ENCODE assay signal across 11 cellular contexts in the genomic region with DNA sequence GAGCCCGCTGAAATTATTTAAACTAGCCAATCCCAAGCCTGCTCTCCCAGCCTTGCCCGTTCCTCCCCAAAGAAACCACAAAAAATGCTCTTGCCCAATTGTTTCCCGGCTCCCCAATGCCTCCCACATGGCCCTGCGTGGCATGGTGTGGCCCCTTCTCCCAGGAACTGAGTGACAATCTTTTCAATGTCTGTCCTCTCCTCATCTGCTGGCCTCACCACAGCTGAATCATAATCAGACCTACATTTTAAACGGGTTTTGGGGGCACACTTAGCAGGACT.
DNase-seq lines count a peak whose midpoint lies in the region; ATAC-seq, FAIRE-seq and TF ChIP-seq lines count a peak whose summit lies in the region.
"Had no signal": no experiment of that assay in that cellular context is flagged by ENCODE, and none has a peak within 500 bp of the region (broad histone marks: within the 10 kb centered on the region; RNA-seq: fewer than 3 reads in every experiment).

No MANE protein-coding gene starts in this region.

- H3K4me1 ChIP-seq in H9 (ENCODE audit: insufficient read depth, low read length) (no peaks in the 10 kb centered on the region), body of pancreas (peaks cover 20% of the 10 kb centered on the region), smooth muscle cell (ENCODE audit: low read depth) (no peaks in the 10 kb centered on the region)

- peak overlapping the region; percentile 42; the same call in 1 of the 2 replicates for H3K14ac ChIP-seq in H9 (ENCODE audit: insufficient read depth, low read length)

- no peaks in the 10 kb centered on the region for H3K27me3 Mint-ChIP-seq in H9 (ENCODE audit: low read depth)
- H3K27me3 Mint-ChIP-seq in naive thymus-derived CD8-positive, alpha-beta T cell: no peaks in the 10 kb centered on the region

- H3K56ac ChIP-seq in H9 (ENCODE audit: insufficient read length, low read depth, low read length): no peak overlapping the region

- TF ChIP-seq CTCF in H9 (conservative IDR thresholded peaks at IDR 0.05) (no peak), body of pancreas (IDR thresholded peaks at IDR 0.05) (no peak), smooth muscle cell (IDR thresholded peaks at IDR 0.05; ENCODE audit: borderline replicate concordance, insufficient read depth, poor library complexity, severe bottlenecking) (no peak)

- H3K36me3 Mint-ChIP-seq in H9 (ENCODE audit: insufficient read depth in 1 of 3, low read depth in 3 of 3): peaks cover 0 to 9% (median 6%) of the 10 kb centered on the region in 3 experiments; a peak in 4 of 7 replicates
- no peaks in the 10 kb centered on the region for H3K36me3 Mint-ChIP-seq in naive thymus-derived CD8-positive, alpha-beta T cell

- peak overlapping the region; percentile 82 for H3K18ac ChIP-seq in H9 (ENCODE audit: insufficient read length, low read depth, low read length)

- H3K4me3 ChIP-seq in body of pancreas (no peak overlapping the region), smooth muscle cell (no peak overlapping the region)

- H3K9ac ChIP-seq in H9 (ENCODE audit: extremely low read depth, insufficient read length, low read length): no peak overlapping the region
- H3K9ac ChIP-seq in smooth muscle cell (ENCODE audit: low read depth): no peak overlapping the region

- H2AK5ac ChIP-seq in H9 (ENCODE audit: insufficient read length, low read length): no peak overlapping the region

- H4K20me1 ChIP-seq in H9 (ENCODE audit: control insufficient read depth, insufficient read depth, insufficient read length) (no peaks in the 10 kb centered on the region), smooth muscle cell (ENCODE audit: low read depth) (no peaks in the 10 kb centered on the region)

- no peak overlapping the region for H4K8ac ChIP-seq in H9 (replicated peaks; ENCODE audit: insufficient read length, low read depth, low read length)

- intact Hi-C loops in body of pancreas (cut with DNase I): loop anchor here (10.0 kb wide), 1 partner anchor 687 kb away; no protein-coding TSS in a partner anchor

- H3K4me1 Mint-ChIP-seq in H9: peaks cover 8 to 9% of the 10 kb centered on the region in 2 experiments
- peaks cover 17 to 32% (median 23%) of the 10 kb centered on the region in 4 donors for H3K4me1 Mint-ChIP-seq in naive thymus-derived CD8-positive, alpha-beta T cell

- H2BK15ac ChIP-seq in H9 (ENCODE audit: low read depth, low read length): no peak overlapping the region

- H3K79me2 ChIP-seq in H9 (ENCODE audit: insufficient read depth, low read length) (no peaks in the 10 kb centered on the region), smooth muscle cell (ENCODE audit: low read depth) (no peaks in the 10 kb centered on the region)

- WGBS in H9 (ENCODE audit: extremely low coverage, insufficient read length, low lambda C conversion rate): no CpG with 5 or more reads among the region's 5 CpGs
- 43 to 68% methylated on average over 5 of the region's 5 CpGs for WGBS in body of pancreas, 2 donors
- 67% methylated on average over 5 of the region's 5 CpGs for WGBS in smooth muscle cell (ENCODE audit: low lambda C conversion rate)

- no peak overlapping the region for H4K5ac ChIP-seq in H9 (ENCODE audit: insufficient read length, low read depth, low read length)

- H3K27ac ChIP-seq in H9 (ENCODE audit: insufficient read length, low read depth, low read length): no peak overlapping the region
- H3K27ac ChIP-seq in body of pancreas: peak overlapping the region in 3 of 4 donors; percentile 20 to 29 (median 23)
- H3K27ac ChIP-seq in smooth muscle cell (ENCODE audit: low read depth): no peak overlapping the region

- no peak overlapping the region for H4K91ac ChIP-seq in H9 (ENCODE audit: insufficient read length, low read depth, low read length)

- H3K9me3 ChIP-seq in H9 (ENCODE audit: control insufficient read depth, low read depth, low read length) (no peaks in the 10 kb centered on the region), body of pancreas (no peaks in the 10 kb centered on the region), smooth muscle cell (replicated peaks; ENCODE audit: low read depth) (no peaks in the 10 kb centered on the region)

- no peak overlapping the region for H3K4me2 ChIP-seq in H9 (ENCODE audit: insufficient read depth, insufficient read length, low read length)
- H3K4me2 ChIP-seq in smooth muscle cell: no peak overlapping the region

- no peaks in the 10 kb centered on the region for H3K9me3 Mint-ChIP-seq in H9
- H3K9me3 Mint-ChIP-seq in naive thymus-derived CD8-positive, alpha-beta T cell: no peaks in the 10 kb centered on the region

- no peak overlapping the region for H2BK120ac ChIP-seq in H9 (ENCODE audit: low read depth, low read length, poor library complexity, severe bottlenecking)

- H2BK5ac ChIP-seq in H9 (ENCODE audit: insufficient read length, low read length): no peak overlapping the region

- no peaks in the 10 kb centered on the region for H3F3A ChIP-seq in smooth muscle cell (ENCODE audit: low read depth)

- H3K36me3 ChIP-seq in body of pancreas (replicated peaks in 1 of 2; ENCODE audit: insufficient read depth in 1 of 2, low read depth in 2 of 2): no peaks in the 10 kb centered on the region
- no peaks in the 10 kb centered on the region for H3K36me3 ChIP-seq in smooth muscle cell (ENCODE audit: low read depth)

- H3K79me1 ChIP-seq in H9 (ENCODE audit: insufficient read depth, low read depth, low read length, poor library complexity, severe bottlenecking): peaks cover 2% of the 10 kb centered on the region

- H3K23me2 ChIP-seq in H9 (ENCODE audit: insufficient read length, low read depth, low read length, poor library complexity, severe bottlenecking): no peaks in the 10 kb centered on the region

- DNase-seq in A172 (ENCODE audit: low spot score) (peak; percentile 27), H9 (no peak), body of pancreas (no peak), smooth muscle cell (lab: John Stamatoyannopoulos, UW; ENCODE audit: unreplicated experiment) (no peak), OCI-M2 (lab: John Stamatoyannopoulos, UW; ENCODE audit: unreplicated experiment) (no peak), COR-L47 (lab: John Stamatoyannopoulos, UW) (no peak), HTR-8/SVneo (ENCODE audit: insufficient read length, low spot score) (no peak)
- DNase-seq in naive thymus-derived CD8-positive, alpha-beta T cell: no peak
- DNase-seq: DMS79; stimulated activated CD4-positive, alpha-beta T cell treated with anti-CD3 and anti-CD28 coated beads, Interleukin-1b, Interleukin-23, amount 100 ng/mL, for 48 hours had no signal

- no peak for ATAC-seq in body of pancreas
- ATAC-seq in naive thymus-derived CD8-positive, alpha-beta T cell: no peak

- no peak for FAIRE-seq in HTR-8/SVneo (lab: Jason Lieb, UNC)
- FAIRE-seq: TTC549 had no signal

- H3K4me3 Mint-ChIP-seq in H9: no peak overlapping the region
- H3K4me3 Mint-ChIP-seq in naive thymus-derived CD8-positive, alpha-beta T cell: peak overlapping the region in 9 of 10 donors; percentile 10 to 89 (median 69)

- no peak overlapping the region for H3K23ac ChIP-seq in H9 (ENCODE audit: insufficient read length, low read depth, low read length)

- no peak for TF ChIP-seq POLR2A in body of pancreas (IDR thresholded peaks at IDR 0.05)

- H2BK20ac ChIP-seq in H9 (ENCODE audit: low read depth, low read length, poor library complexity, severe bottlenecking): no peak overlapping the region

- peak overlapping the region; percentile 71 to 96 (median 87) for H3K27ac Mint-ChIP-seq in H9
- H3K27ac Mint-ChIP-seq in naive thymus-derived CD8-positive, alpha-beta T cell: no peak overlapping the region

- POLR2A ChIA-PET in naive thymus-derived CD8-positive, alpha-beta T cell (lab: Charles Lee): no interaction called here

- H3K27me3 ChIP-seq in H9 (ENCODE audit: insufficient read depth, low read length) (no peaks in the 10 kb centered on the region), body of pancreas (no peaks in the 10 kb centered on the region), smooth muscle cell (ENCODE audit: low read depth) (peaks cover 21% of the 10 kb centered on the region)

- H2BK12ac ChIP-seq in H9 (ENCODE audit: insufficient read length, low read depth, low read length): no peak overlapping the region

- no peak overlapping the region for H2AFZ ChIP-seq in H9 (ENCODE audit: low read length)
- no peak overlapping the region for H2AFZ ChIP-seq in smooth muscle cell (ENCODE audit: low read depth)

- H3K4ac ChIP-seq in H9 (ENCODE audit: low read depth, low read length): no peak overlapping the region

- no peak overlapping the region for H3T11ph ChIP-seq in H9 (ENCODE audit: low read length)

Comparison
In these comparisons a context has a peak if more than half of its experiments do, and no peak if none do; other contexts are left out.
1. H3K27ac ChIP-seq: peak in body of pancreas (3 of 4); none in H9 (single experiment) and smooth muscle cell (single experiment).
2. H3K27ac Mint-ChIP-seq: peak in H9 (3 of 3); none in naive thymus-derived CD8-positive, alpha-beta T cell (0 of 10).
3. H3K4me3 Mint-ChIP-seq: peak in naive thymus-derived CD8-positive, alpha-beta T cell (9 of 10); none in H9 (0 of 2).